Comparison of ENCODE assay signal across 8 cellular contexts in genomic region chr18:36127866-36128845, GRCh38. TPM values are rescaled to one million over a fixed set of nuclear protein-coding genes. Genes with fewer than 3 reads are reported as not detected.
DNase-seq lines count a peak whose midpoint lies in the region; ATAC-seq, FAIRE-seq and TF ChIP-seq lines count a peak whose summit lies in the region.

No MANE protein-coding gene starts in this region.

- H3K27me3 ChIP-seq in bronchial epithelial cell (ENCODE audit: control insufficient read depth, insufficient read depth, low read length) (no peaks in the 10 kb centered on the region), right lobe of liver (no peaks in the 10 kb centered on the region)

- no peaks in the 10 kb centered on the region for H3K9me3 ChIP-seq in right lobe of liver

- TF ChIP-seq CTCF in bronchial epithelial cell (IDR thresholded peaks at IDR 0.05; ENCODE audit: insufficient read depth, low read length, severe bottlenecking) (no peak), right lobe of liver (IDR thresholded peaks at IDR 0.05) (no peak)

- H3K36me3 ChIP-seq in bronchial epithelial cell (ENCODE audit: control insufficient read depth, insufficient read depth, low read length) (peaks cover 10% of the 10 kb centered on the region), right lobe of liver (peaks cover 0 to 16% (median 4%) of the 10 kb centered on the region in 4 donors)

- TF ChIP-seq POLR2A in right lobe of liver (IDR thresholded peaks at IDR 0.05), result no peak

- intact Hi-C loops in right lobe of liver (cut with DNase I), result no loop called here

- WGBS in right lobe of liver (ENCODE audit: insufficient coverage, low coverage, low lambda C conversion rate, missing lambda C conversion rate), result 21% methylated on average over 25 of the region's 26 CpGs

- peak overlapping the region in 1 of 3 donors; percentile 99 for H3K27ac ChIP-seq in right lobe of liver
- peak overlapping the region; percentile 99 for H3K27ac ChIP-seq in substantia nigra (ENCODE audit: low read depth, low read length, poor library complexity, severe bottlenecking)

- H3K4me3 ChIP-seq in bronchial epithelial cell (ENCODE audit: low read depth, low read length) (peak overlapping the region; percentile 90), right lobe of liver (peak overlapping the region; percentile 65 to 75 (median 65))

- peaks cover 0 to 24% (median 6%) of the 10 kb centered on the region in 4 donors for H3K4me1 ChIP-seq in right lobe of liver

- FAIRE-seq in bronchial epithelial cell (lab: Jason Lieb, UNC), result no peak

- ATAC-seq in right lobe of liver, result peak in 1 of 4 donors; percentile 4
- ATAC-seq in GM19328 (IDR thresholded peaks at IDR 0.05; ENCODE audit: unreplicated experiment), result no peak

- peak; percentile 8 to 18 for DNase-seq in activated CD4-positive, alpha-beta T cell treated with anti-CD3 and anti-CD28 coated beads, Interleukin-2, amount 50 U/mL, for 48 hours
- DNase-seq in activated CD4-positive, alpha-beta T cell treated with anti-CD3 and anti-CD28 coated beads for 48 hours, result no peak
- DNase-seq in NCI-H748 (lab: John Stamatoyannopoulos, UW; ENCODE audit: unreplicated experiment), result peak; percentile 51
- DNase-seq in bronchial epithelial cell (ENCODE audit: low read depth), result peak; percentile 30
- DNase-seq in right lobe of liver, result peak in 1 of 3 donors; percentile 35
- DNase-seq in substantia nigra (lab: John Stamatoyannopoulos, UW), result peak in 10 of 49 donors; percentile 5 to 25 (median 12)
- DNase-seq in NCI-H128 (lab: John Stamatoyannopoulos, UW; ENCODE audit: unreplicated experiment), result no peak

RNA-seq across cellular contexts. Expression of gene SLC39A6, which starts 1.0 kb away (rescaled TPM):
- 152 and 218 TPM in 2 replicates for total RNA-seq in bronchial epithelial cell
- total RNA-seq in right lobe of liver, result 10 to 100 TPM in 2 of 6 experiments, 1 to 10 TPM in 4; 6.5 to 13.2 (median 8.7) TPM

RNA-seq across cellular contexts. Expression of gene ELP2, which starts 1.5 kb away (rescaled TPM):
- 72.9 and 89.4 TPM in 2 replicates for total RNA-seq in bronchial epithelial cell
- 10 to 100 TPM; 26.9 to 58.7 (median 50.3) TPM for total RNA-seq in right lobe of liver

RNA-seq across cellular contexts. Expression of gene MOCOS, which starts 59.1 kb away (rescaled TPM):
- 24.5 and 37.0 TPM in 2 replicates for total RNA-seq in bronchial epithelial cell
- total RNA-seq in right lobe of liver, result 10 to 100 TPM; 12.2 to 35.2 (median 25.2) TPM

Comparison
In these comparisons a context has a peak if more than half of its experiments do, and no peak if none do; other contexts are left out.
1. DNase-seq: peak in activated CD4-positive, alpha-beta T cell treated with anti-CD3 and anti-CD28 coated beads, Interleukin-2, amount 50 U/mL, for 48 hours (2 of 2), NCI-H748 (single experiment) and bronchial epithelial cell (single experiment); none in activated CD4-positive, alpha-beta T cell treated with anti-CD3 and anti-CD28 coated beads for 48 hours (single experiment) and NCI-H128 (single experiment).
2. RNA of gene SLC39A6, which starts 1.0 kb away (total RNA-seq): 152 to 218 TPM in bronchial epithelial cell; 6.5 to 13.2 TPM in right lobe of liver; every median in the first group is over 10 times any median in the second.